ENCODE assay signal across 21 cellular contexts in the genomic region with DNA sequence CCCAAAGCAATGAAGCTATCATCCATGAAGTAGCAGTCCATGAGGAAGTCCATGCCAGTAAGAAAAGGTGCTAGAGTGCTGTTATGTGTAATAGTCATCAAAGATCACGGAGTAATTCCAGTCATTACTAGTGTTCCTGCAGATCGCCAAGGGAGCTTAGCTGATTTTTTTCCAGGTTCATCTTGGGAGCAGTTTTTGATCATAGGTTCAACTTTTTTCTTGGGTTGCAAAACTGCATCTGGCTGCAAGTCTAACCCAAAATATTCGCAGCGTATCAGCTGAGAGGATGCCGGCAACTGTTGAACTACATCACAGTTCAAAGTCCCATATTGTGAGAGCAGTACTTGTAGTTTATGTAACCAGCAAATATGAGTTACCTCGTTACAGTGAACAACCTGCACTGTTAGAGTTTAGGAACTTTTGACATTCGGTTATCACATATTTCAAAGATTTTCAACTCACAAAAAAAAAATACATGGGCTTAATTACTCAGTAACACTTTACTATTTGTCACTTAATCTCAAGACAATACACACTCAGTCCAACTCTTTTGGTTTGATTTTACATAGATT. TPM values are rescaled to one million over a fixed set of nuclear protein-coding genes. Genes with fewer than 3 reads are reported as not detected.
DNase-seq lines count a peak whose midpoint lies in the region; ATAC-seq and TF ChIP-seq lines count a peak whose summit lies in the region.
"Had no signal": no experiment of that assay in that cellular context is flagged by ENCODE, and none has a peak within 500 bp of the region (broad histone marks: within the 10 kb centered on the region; RNA-seq: fewer than 3 reads in every experiment).

No MANE protein-coding gene starts in this region.

- intact Hi-C loops in activated CD8-positive, alpha-beta T cell treated with anti-CD3 and anti-CD28 coated beads for 36 hours (cut with micrococcal nuclease), result no loop called here
- intact Hi-C loops in mucosa of descending colon (cut with DNase I, micrococcal nuclease), result no loop called here

- peaks cover 15% of the 10 kb centered on the region for H3K36me3 Mint-ChIP-seq in activated CD8-positive, alpha-beta T cell treated with anti-CD3 and anti-CD28 coated beads for 36 hours (ENCODE audit: low read depth)
- H3K36me3 Mint-ChIP-seq in activated CD8-positive, alpha-beta T cell treated with anti-CD3 and anti-CD28 coated beads, Interleukin-2, amount 10 ng/mL, durations not matched to agents 7 days and 5 days (ENCODE audit: low read depth), result peaks cover 34% of the 10 kb centered on the region
- peaks cover under 1% of the 10 kb centered on the region for H3K36me3 Mint-ChIP-seq in endothelial cell (ENCODE audit: low read depth, unreplicated experiment)

- H3K4me1 ChIP-seq in HEK293 (ENCODE audit: control insufficient read depth, insufficient read depth, low read length) (peaks cover 14% of the 10 kb centered on the region), mucosa of descending colon (ENCODE audit: low read depth) (no peaks in the 10 kb centered on the region)
- H3K4me1 ChIP-seq: BE2C had no signal

- H3K27me3 Mint-ChIP-seq in activated CD8-positive, alpha-beta T cell treated with anti-CD3 and anti-CD28 coated beads for 36 hours, result no peaks in the 10 kb centered on the region
- H3K27me3 Mint-ChIP-seq in activated CD8-positive, alpha-beta T cell treated with anti-CD3 and anti-CD28 coated beads, Interleukin-2, amount 10 ng/mL, durations not matched to agents 7 days and 5 days (ENCODE audit: low read depth), result no peaks in the 10 kb centered on the region
- no peaks in the 10 kb centered on the region for H3K27me3 Mint-ChIP-seq in endothelial cell (ENCODE audit: unreplicated experiment)
- H3K27me3 Mint-ChIP-seq: CD4-positive, alpha-beta memory T cell had no signal

- peaks cover 20 to 53% of the 10 kb centered on the region in 2 experiments for H3K36me3 ChIP-seq in HEK293 (ENCODE audit: control insufficient read depth in 2 of 2, insufficient read depth in 1 of 2, low read length in 2 of 2)
- peaks cover 6% of the 10 kb centered on the region for H3K36me3 ChIP-seq in mucosa of descending colon (ENCODE audit: low read depth)

- CTCF ChIA-PET in activated CD8-positive, alpha-beta T cell treated with anti-CD3 and anti-CD28 coated beads for 36 hours (lab: Charles Lee), result interaction anchor here (1.2 to 1.6 kb wide), 2 partner anchors 35 to 198 kb away, joined by 3 to 9 read pairs; no protein-coding TSS in a partner anchor
- CTCF ChIA-PET in activated CD8-positive, alpha-beta T cell treated with anti-CD3 and anti-CD28 coated beads, Interleukin-2, amount 10 ng/mL, durations not matched to agents 7 days and 5 days (lab: Charles Lee), result interaction anchor here (1.2 to 1.4 kb wide), 2 partner anchors 156 to 198 kb away, joined by 3 to 4 read pairs; no protein-coding TSS in a partner anchor
- CTCF ChIA-PET in HEK293 (lab: Yijun Ruan, JAX), result interaction anchor here (1.3 kb wide), 1 partner anchor 199 kb away, joined by 5 read pairs; no protein-coding TSS in a partner anchor

- peak overlapping the region; percentile 4 for H3K27ac Mint-ChIP-seq in activated CD8-positive, alpha-beta T cell treated with anti-CD3 and anti-CD28 coated beads for 36 hours
- no peak overlapping the region for H3K27ac Mint-ChIP-seq in activated CD8-positive, alpha-beta T cell treated with anti-CD3 and anti-CD28 coated beads, Interleukin-2, amount 10 ng/mL, durations not matched to agents 7 days and 5 days
- no peak overlapping the region for H3K27ac Mint-ChIP-seq in endothelial cell (ENCODE audit: unreplicated experiment)

- H3K4me1 Mint-ChIP-seq in activated CD8-positive, alpha-beta T cell treated with anti-CD3 and anti-CD28 coated beads for 36 hours (ENCODE audit: low read depth), result peaks cover 15% of the 10 kb centered on the region
- H3K4me1 Mint-ChIP-seq in activated CD8-positive, alpha-beta T cell treated with anti-CD3 and anti-CD28 coated beads, Interleukin-2, amount 10 ng/mL, durations not matched to agents 7 days and 5 days (ENCODE audit: low read depth), result no peaks in the 10 kb centered on the region
- peaks cover 5% of the 10 kb centered on the region for H3K4me1 Mint-ChIP-seq in endothelial cell (ENCODE audit: unreplicated experiment)

- no peak for TF ChIP-seq CTCF in activated CD8-positive, alpha-beta T cell treated with anti-CD3 and anti-CD28 coated beads for 36 hours (IDR thresholded peaks at IDR 0.05)
- TF ChIP-seq CTCF in HEK293 (tag by site-specific recombination; IDR thresholded peaks at IDR 0.05) (no peak), endothelial cell (IDR thresholded peaks at IDR 0.05; ENCODE audit: unreplicated experiment) (no peak), mucosa of descending colon (IDR thresholded peaks at IDR 0.05) (no peak)

- no peak for DNase-seq in activated CD8-positive, alpha-beta T cell treated with anti-CD3 and anti-CD28 coated beads for 36 hours
- no peak for DNase-seq in activated CD8-positive, alpha-beta T cell treated with anti-CD3 and anti-CD28 coated beads, Interleukin-2, amount 10 ng/mL, durations not matched to agents 7 days and 5 days
- DNase-seq in endothelial cell (ENCODE audit: low spot score) (no peak), mucosa of descending colon (no peak), UCSD-AML1 (lab: John Stamatoyannopoulos, UW; ENCODE audit: unreplicated experiment) (no peak), pons (ENCODE audit: low spot score) (no peak)
- DNase-seq in stimulated activated CD4-positive, alpha-beta T cell treated with anti-CD3 and anti-CD28 coated beads, Interleukin-1b, Interleukin-23, amount 100 ng/mL, for 48 hours, result no peak
- DNase-seq: 8988T; BE2C; Calu3; CD4-positive, alpha-beta memory T cell; DMS79; HCEC 1CT; KG1; NCI-H1436; NCI-H2029; NCI-H2171 treated with DMSO at 0.1 percent for 48 hours; NCI-H774; PC-3 had no signal

- no peaks in the 10 kb centered on the region for H3K9me3 Mint-ChIP-seq in activated CD8-positive, alpha-beta T cell treated with anti-CD3 and anti-CD28 coated beads for 36 hours
- no peaks in the 10 kb centered on the region for H3K9me3 Mint-ChIP-seq in activated CD8-positive, alpha-beta T cell treated with anti-CD3 and anti-CD28 coated beads, Interleukin-2, amount 10 ng/mL, durations not matched to agents 7 days and 5 days (ENCODE audit: insufficient read depth)
- H3K9me3 Mint-ChIP-seq in endothelial cell (ENCODE audit: unreplicated experiment), result no peaks in the 10 kb centered on the region
- H3K9me3 Mint-ChIP-seq: CD4-positive, alpha-beta memory T cell had no signal

- H3K4me3 ChIP-seq in HEK293 (ENCODE audit: low read depth, low read length), result no peak overlapping the region
- no peak overlapping the region for H3K4me3 ChIP-seq in mucosa of descending colon

- POLR2A ChIA-PET in activated CD8-positive, alpha-beta T cell treated with anti-CD3 and anti-CD28 coated beads for 36 hours (lab: Charles Lee), result interaction anchor here (0.5 to 1.1 kb wide), 5 partner anchors 14 to 1530 kb away, joined by 3 to 4 read pairs (median 3); a partner anchor contains a TSS
- POLR2A ChIA-PET in activated CD8-positive, alpha-beta T cell treated with anti-CD3 and anti-CD28 coated beads, Interleukin-2, amount 10 ng/mL, durations not matched to agents 7 days and 5 days (lab: Charles Lee), result no interaction called here
- POLR2A ChIA-PET in HEK293 (lab: Yijun Ruan, JAX), result no interaction called here

- no peak overlapping the region for H3K4me3 Mint-ChIP-seq in activated CD8-positive, alpha-beta T cell treated with anti-CD3 and anti-CD28 coated beads for 36 hours
- no peak overlapping the region for H3K4me3 Mint-ChIP-seq in activated CD8-positive, alpha-beta T cell treated with anti-CD3 and anti-CD28 coated beads, Interleukin-2, amount 10 ng/mL, durations not matched to agents 7 days and 5 days
- H3K4me3 Mint-ChIP-seq in endothelial cell (ENCODE audit: unreplicated experiment), result peak overlapping the region; percentile 63
- H3K4me3 Mint-ChIP-seq: CD4-positive, alpha-beta memory T cell had no signal

- H3K27ac ChIP-seq in HEK293 (ENCODE audit: extremely low read depth, low read depth, low read length), result no peak overlapping the region
- H3K27ac ChIP-seq: RWPE1 had no signal

- H3K9me3 ChIP-seq in HEK293 (ENCODE audit: control insufficient read depth, insufficient read depth, low read depth, low read length) (no peaks in the 10 kb centered on the region), mucosa of descending colon (no peaks in the 10 kb centered on the region)
- H3K9me3 ChIP-seq: BE2C had no signal

- ATAC-seq in activated CD8-positive, alpha-beta T cell treated with anti-CD3 and anti-CD28 coated beads for 36 hours, result no peak
- ATAC-seq in activated CD8-positive, alpha-beta T cell treated with anti-CD3 and anti-CD28 coated beads, Interleukin-2, amount 10 ng/mL, durations not matched to agents 7 days and 5 days, result no peak
- peak; percentile 31 for ATAC-seq in mucosa of descending colon
- ATAC-seq: PC-3 had no signal

TF ChIP-seq in HEK293, 187 proteins besides CTCF, POLR2A, EP300 and RAD21 (continues in another document):
- peak; percentile 74; the same call in 1 of the 2 replicates for TF ChIP-seq ZNF10 (tag by site-specific recombination; IDR thresholded peaks at IDR 0.05)
- no peak for TF ChIP-seq ZNF239 (tag by site-specific recombination; IDR thresholded peaks at IDR 0.05)
- TF ChIP-seq ZNF600 (tag by site-specific recombination; IDR thresholded peaks at IDR 0.05), result 0 out of 2 replicates have a peak, but pooled peaks have one; percentile 33
- TF ChIP-seq, protein P1, sequence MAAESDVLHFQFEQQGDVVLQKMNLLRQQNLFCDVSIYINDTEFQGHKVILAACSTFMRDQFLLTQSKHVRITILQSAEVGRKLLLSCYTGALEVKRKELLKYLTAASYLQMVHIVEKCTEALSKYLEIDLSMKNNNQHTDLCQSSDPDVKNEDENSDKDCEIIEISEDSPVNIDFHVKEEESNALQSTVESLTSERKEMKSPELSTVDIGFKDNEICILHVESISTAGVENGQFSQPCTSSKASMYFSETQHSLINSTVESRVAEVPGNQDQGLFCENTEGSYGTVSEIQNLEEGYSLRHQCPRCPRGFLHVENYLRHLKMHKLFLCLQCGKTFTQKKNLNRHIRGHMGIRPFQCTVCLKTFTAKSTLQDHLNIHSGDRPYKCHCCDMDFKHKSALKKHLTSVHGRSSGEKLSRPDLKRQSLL (tag by site-specific recombination; IDR thresholded peaks at IDR 0.05), result no peak

RNA-seq across cellular contexts. Expression of a gene that starts 18.4 kb away (rescaled TPM):
- 100 to 1,000 TPM; 344 TPM for total RNA-seq in activated CD8-positive, alpha-beta T cell treated with anti-CD3 and anti-CD28 coated beads for 36 hours
- total RNA-seq in activated CD8-positive, alpha-beta T cell treated with anti-CD3 and anti-CD28 coated beads, Interleukin-2, amount 10 ng/mL, durations not matched to agents 7 days and 5 days, result 100 to 1,000 TPM; 156 to 158 TPM
- total RNA-seq in endothelial cell (ENCODE audit: unreplicated experiment) (86.9 TPM), mucosa of descending colon (100 to 1,000 TPM in 1 of 3 donors, 10 to 100 TPM in 2; 81.9 to 116 (median 82.0) TPM)

RNA-seq across cellular contexts. Expression of a gene that starts 46.0 kb away (rescaled TPM):
- total RNA-seq in activated CD8-positive, alpha-beta T cell treated with anti-CD3 and anti-CD28 coated beads for 36 hours, result 100 to 1,000 TPM; 202 to 204 TPM
- 100 to 1,000 TPM; 110 to 114 TPM for total RNA-seq in activated CD8-positive, alpha-beta T cell treated with anti-CD3 and anti-CD28 coated beads, Interleukin-2, amount 10 ng/mL, durations not matched to agents 7 days and 5 days
- total RNA-seq in endothelial cell (ENCODE audit: unreplicated experiment) (99.8 TPM), mucosa of descending colon (100 to 1,000 TPM in 2 of 3 donors, 10 to 100 TPM in 1; 99.0 to 119 (median 113) TPM)
